ENCODE assay signal across 9 cellular contexts in genomic region chr22:31556627-31557203, GRCh38.
DNase-seq lines count a peak whose midpoint lies in the region; ATAC-seq, FAIRE-seq and TF ChIP-seq lines count a peak whose summit lies in the region.
"Had no signal": no experiment of that assay in that cellular context is flagged by ENCODE, and none has a peak within 500 bp of the region (broad histone marks: within the 10 kb centered on the region; RNA-seq: fewer than 3 reads in every experiment).

No MANE protein-coding gene starts in this region.

- H3K9me3 ChIP-seq in CD4-positive, CD25-positive, alpha-beta regulatory T cell (ENCODE audit: control insufficient read depth in 2 of 2, low read length in 2 of 2) = no peaks in the 10 kb centered on the region
- H3K9me3 ChIP-seq in pancreas = no peaks in the 10 kb centered on the region
- H3K9me3 ChIP-seq: SJSA1 had no signal

- DNase-seq in CD4-positive, CD25-positive, alpha-beta regulatory T cell = peak in 2 of 3 donors; percentile 39 to 49
- DNase-seq in GM13977 (ENCODE audit: low spot score) = no peak
- peak; percentile 18 for DNase-seq in RPMI8226
- peak; percentile 48 for DNase-seq in fibroblast of mammary gland (ENCODE audit: low read depth)
- no peak for DNase-seq in pancreas
- DNase-seq in KG1 (lab: John Stamatoyannopoulos, UW) = no peak
- no peak for DNase-seq in stimulated activated CD8-positive, alpha-beta memory T cell treated with anti-CD3 and anti-CD28 coated beads, Interleukin-4, amount 100 ng/mL, for 48 hours

- H3K36me3 ChIP-seq in CD4-positive, CD25-positive, alpha-beta regulatory T cell (ENCODE audit: control insufficient read depth, insufficient read depth, low read length) = peaks cover 48% of the 10 kb centered on the region
- no peaks in the 10 kb centered on the region for H3K36me3 ChIP-seq in pancreas

- peak overlapping the region in 2 of 3 donors; percentile 1 to 11 for H3K27ac Mint-ChIP-seq in CD4-positive, CD25-positive, alpha-beta regulatory T cell

- H3K4me3 Mint-ChIP-seq in CD4-positive, CD25-positive, alpha-beta regulatory T cell = no peak overlapping the region

- H3K4me1 ChIP-seq in CD4-positive, CD25-positive, alpha-beta regulatory T cell (ENCODE audit: control insufficient read depth, insufficient read depth, low read length, poor library complexity, severe bottlenecking) = peaks cover 17% of the 10 kb centered on the region
- peaks cover 0 to 3% (median 0%) of the 10 kb centered on the region in 3 donors for H3K4me1 ChIP-seq in pancreas

- no peak for FAIRE-seq in pancreas (lab: Jason Lieb, UNC)

- no peaks in the 10 kb centered on the region for H3K9me3 Mint-ChIP-seq in CD4-positive, CD25-positive, alpha-beta regulatory T cell

- TF ChIP-seq CTCF in GM13977 (IDR thresholded peaks at IDR 0.05; ENCODE audit: extremely low read depth, insufficient read depth, missing control alignments) (peak; percentile 38), fibroblast of mammary gland (conservative IDR thresholded peaks at IDR 0.05; ENCODE audit: control insufficient read depth, insufficient read depth, low read depth, low read length) (peak; percentile 66), pancreas (IDR thresholded peaks at IDR 0.05) (peak in 3 of 4 donors; percentile 16 to 32 (median 17))

- H3K27me3 Mint-ChIP-seq in CD4-positive, CD25-positive, alpha-beta regulatory T cell = no peaks in the 10 kb centered on the region

- 69 to 71% methylated on average over 9 of the region's 9 CpGs for WGBS in pancreas, 2 donors

- H3K4me3 ChIP-seq in CD4-positive, CD25-positive, alpha-beta regulatory T cell (ENCODE audit: low read depth, low read length) = no peak overlapping the region
- no peak overlapping the region for H3K4me3 ChIP-seq in fibroblast of mammary gland (ENCODE audit: control insufficient read depth, low read depth, low read length)
- H3K4me3 ChIP-seq in pancreas = no peak overlapping the region
- H3K4me3 ChIP-seq: SJSA1 had no signal

- intact Hi-C loops in pancreas (cut with DNase I) = no loop called here

- peaks cover 21% of the 10 kb centered on the region for H3K36me3 Mint-ChIP-seq in CD4-positive, CD25-positive, alpha-beta regulatory T cell

- peaks cover 17 to 28% (median 18%) of the 10 kb centered on the region in 4 donors for H3K4me1 Mint-ChIP-seq in CD4-positive, CD25-positive, alpha-beta regulatory T cell

- no peaks in the 10 kb centered on the region for H3K27me3 ChIP-seq in CD4-positive, CD25-positive, alpha-beta regulatory T cell (ENCODE audit: control insufficient read depth, insufficient read depth, low read length)
- no peaks in the 10 kb centered on the region for H3K27me3 ChIP-seq in pancreas
- H3K27me3 ChIP-seq: SJSA1 had no signal

- in situ Hi-C loops in GM13977 (cut with MboI; ENCODE audit: low pct_unique_long_range_greater_than_20kb, low sequenced_read_pairs, unreplicated experiment) = no loop called here

- ATAC-seq in CD4-positive, CD25-positive, alpha-beta regulatory T cell (ENCODE audit: low read depth in 2 of 2) = peak in 1 of 2 donors; percentile 29
- ATAC-seq in pancreas = peak in 3 of 4 donors; percentile 57 to 62 (median 61)
- ATAC-seq in HG03442 (IDR thresholded peaks at IDR 0.05; ENCODE audit: unreplicated experiment) = no peak

- no peak overlapping the region for H3K27ac ChIP-seq in CD4-positive, CD25-positive, alpha-beta regulatory T cell (ENCODE audit: insufficient read depth, low read length, poor library complexity, severe bottlenecking)
- no peak overlapping the region for H3K27ac ChIP-seq in pancreas
- H3K27ac ChIP-seq: SJSA1 had no signal

Comparison
In these comparisons a context has a peak if more than half of its experiments do, and no peak if none do; other contexts are left out.
1. DNase-seq: peak in CD4-positive, CD25-positive, alpha-beta regulatory T cell (2 of 3), RPMI8226 (single experiment) and fibroblast of mammary gland (single experiment); none in GM13977 (single experiment), pancreas (0 of 6), KG1 (single experiment) and stimulated activated CD8-positive, alpha-beta memory T cell treated with anti-CD3 and anti-CD28 coated beads, Interleukin-4, amount 100 ng/mL, for 48 hours (single experiment).
2. Peak in every context shown above with its lines, with median percentiles within 50 percentile points of each other: CTCF ChIP-seq.